ENCODE assay signal across 1 cellular context in the genomic region with DNA sequence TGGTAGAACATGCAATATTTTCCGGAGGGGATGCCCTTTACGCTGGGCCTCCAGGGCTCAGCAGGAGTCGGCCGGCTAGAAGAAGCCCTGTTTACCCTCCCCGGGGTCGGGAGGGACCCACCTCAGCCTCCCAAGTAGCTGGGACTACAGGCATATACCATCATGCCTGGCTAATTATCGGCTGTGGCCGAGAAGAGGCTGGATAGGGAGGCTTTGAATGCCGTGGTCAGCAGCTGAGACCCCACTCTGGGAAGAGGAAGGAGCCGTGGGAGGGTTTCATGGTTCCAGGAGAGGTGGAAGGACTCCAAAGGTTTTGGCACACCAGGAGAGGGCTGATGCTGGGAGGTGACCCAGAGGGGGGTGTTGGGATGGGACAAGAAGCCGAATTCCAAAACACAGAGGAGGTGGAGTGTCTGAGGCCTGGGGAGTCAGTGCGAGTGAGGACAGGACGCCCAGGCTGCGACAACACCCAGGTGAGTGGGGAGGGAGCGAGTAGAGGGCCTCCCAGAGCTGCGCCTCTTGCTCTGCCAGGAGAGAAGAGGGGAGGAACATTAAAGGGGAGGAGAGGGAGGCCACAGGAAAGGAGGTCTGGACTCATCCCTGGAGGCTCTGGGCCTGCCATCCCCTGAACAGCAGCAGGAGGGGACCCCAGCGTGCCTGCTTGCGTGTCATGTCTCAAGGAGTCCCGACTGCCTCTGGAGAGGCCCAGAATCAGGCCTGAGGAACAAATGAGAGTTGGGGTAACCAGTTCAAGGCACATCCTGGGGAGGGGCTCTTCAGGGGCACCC.
TF ChIP-seq lines count a peak whose summit lies in the region.

No MANE protein-coding gene starts in this region.

TF ChIP-seq in WTC11, 78 proteins besides CTCF, POLR2A, EP300 and RAD21:
- TF ChIP-seq, protein P1, sequence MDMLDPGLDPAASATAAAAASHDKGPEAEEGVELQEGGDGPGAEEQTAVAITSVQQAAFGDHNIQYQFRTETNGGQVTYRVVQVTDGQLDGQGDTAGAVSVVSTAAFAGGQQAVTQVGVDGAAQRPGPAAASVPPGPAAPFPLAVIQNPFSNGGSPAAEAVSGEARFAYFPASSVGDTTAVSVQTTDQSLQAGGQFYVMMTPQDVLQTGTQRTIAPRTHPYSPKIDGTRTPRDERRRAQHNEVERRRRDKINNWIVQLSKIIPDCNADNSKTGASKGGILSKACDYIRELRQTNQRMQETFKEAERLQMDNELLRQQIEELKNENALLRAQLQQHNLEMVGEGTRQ (CRISPR knock-in tag; IDR thresholded peaks at IDR 0.05), result no peak
- TF ChIP-seq GTF2I (CRISPR knock-in tag; conservative IDR thresholded peaks at IDR 0.05) (no peak), ZNF396 (CRISPR knock-in tag; IDR thresholded peaks at IDR 0.05; ENCODE audit: borderline replicate concordance) (no peak), ZNF317 (CRISPR knock-in tag; IDR thresholded peaks at IDR 0.05; ENCODE audit: borderline replicate concordance, low read depth) (no peak), EMX1 (CRISPR knock-in tag; IDR thresholded peaks at IDR 0.05) (no peak), GABPB1 (CRISPR knock-in tag; IDR thresholded peaks at IDR 0.05) (no peak), FOXJ3 (CRISPR knock-in tag; IDR thresholded peaks at IDR 0.05; ENCODE audit: borderline replicate concordance) (no peak)
- TF ChIP-seq, protein P2, sequence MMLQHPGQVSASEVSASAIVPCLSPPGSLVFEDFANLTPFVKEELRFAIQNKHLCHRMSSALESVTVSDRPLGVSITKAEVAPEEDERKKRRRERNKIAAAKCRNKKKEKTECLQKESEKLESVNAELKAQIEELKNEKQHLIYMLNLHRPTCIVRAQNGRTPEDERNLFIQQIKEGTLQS (CRISPR knock-in tag; conservative IDR thresholded peaks at IDR 0.05), result no peak
- TF ChIP-seq, protein P3, sequence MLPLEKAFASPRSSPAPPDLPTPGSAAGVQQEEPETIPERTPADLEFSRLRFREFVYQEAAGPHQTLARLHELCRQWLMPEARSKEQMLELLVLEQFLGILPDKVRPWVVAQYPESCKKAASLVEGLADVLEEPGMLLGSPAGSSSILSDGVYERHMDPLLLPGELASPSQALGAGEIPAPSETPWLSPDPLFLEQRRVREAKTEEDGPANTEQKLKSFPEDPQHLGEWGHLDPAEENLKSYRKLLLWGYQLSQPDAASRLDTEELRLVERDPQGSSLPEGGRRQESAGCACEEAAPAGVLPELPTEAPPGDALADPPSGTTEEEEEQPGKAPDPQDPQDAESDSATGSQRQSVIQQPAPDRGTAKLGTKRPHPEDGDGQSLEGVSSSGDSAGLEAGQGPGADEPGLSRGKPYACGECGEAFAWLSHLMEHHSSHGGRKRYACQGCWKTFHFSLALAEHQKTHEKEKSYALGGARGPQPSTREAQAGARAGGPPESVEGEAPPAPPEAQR (CRISPR knock-in tag; IDR thresholded peaks at IDR 0.05), result no peak
- TF ChIP-seq, protein P4, sequence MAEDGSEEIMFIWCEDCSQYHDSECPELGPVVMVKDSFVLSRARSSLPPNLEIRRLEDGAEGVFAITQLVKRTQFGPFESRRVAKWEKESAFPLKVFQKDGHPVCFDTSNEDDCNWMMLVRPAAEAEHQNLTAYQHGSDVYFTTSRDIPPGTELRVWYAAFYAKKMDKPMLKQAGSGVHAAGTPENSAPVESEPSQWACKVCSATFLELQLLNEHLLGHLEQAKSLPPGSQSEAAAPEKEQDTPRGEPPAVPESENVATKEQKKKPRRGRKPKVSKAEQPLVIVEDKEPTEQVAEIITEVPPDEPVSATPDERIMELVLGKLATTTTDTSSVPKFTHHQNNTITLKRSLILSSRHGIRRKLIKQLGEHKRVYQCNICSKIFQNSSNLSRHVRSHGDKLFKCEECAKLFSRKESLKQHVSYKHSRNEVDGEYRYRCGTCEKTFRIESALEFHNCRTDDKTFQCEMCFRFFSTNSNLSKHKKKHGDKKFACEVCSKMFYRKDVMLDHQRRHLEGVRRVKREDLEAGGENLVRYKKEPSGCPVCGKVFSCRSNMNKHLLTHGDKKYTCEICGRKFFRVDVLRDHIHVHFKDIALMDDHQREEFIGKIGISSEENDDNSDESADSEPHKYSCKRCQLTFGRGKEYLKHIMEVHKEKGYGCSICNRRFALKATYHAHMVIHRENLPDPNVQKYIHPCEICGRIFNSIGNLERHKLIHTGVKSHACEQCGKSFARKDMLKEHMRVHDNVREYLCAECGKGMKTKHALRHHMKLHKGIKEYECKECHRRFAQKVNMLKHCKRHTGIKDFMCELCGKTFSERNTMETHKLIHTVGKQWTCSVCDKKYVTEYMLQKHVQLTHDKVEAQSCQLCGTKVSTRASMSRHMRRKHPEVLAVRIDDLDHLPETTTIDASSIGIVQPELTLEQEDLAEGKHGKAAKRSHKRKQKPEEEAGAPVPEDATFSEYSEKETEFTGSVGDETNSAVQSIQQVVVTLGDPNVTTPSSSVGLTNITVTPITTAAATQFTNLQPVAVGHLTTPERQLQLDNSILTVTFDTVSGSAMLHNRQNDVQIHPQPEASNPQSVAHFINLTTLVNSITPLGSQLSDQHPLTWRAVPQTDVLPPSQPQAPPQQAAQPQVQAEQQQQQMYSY (CRISPR knock-in tag; IDR thresholded peaks at IDR 0.05), result no peak
